Comparison of ENCODE assay signal across 20 cellular contexts in the genomic region with DNA sequence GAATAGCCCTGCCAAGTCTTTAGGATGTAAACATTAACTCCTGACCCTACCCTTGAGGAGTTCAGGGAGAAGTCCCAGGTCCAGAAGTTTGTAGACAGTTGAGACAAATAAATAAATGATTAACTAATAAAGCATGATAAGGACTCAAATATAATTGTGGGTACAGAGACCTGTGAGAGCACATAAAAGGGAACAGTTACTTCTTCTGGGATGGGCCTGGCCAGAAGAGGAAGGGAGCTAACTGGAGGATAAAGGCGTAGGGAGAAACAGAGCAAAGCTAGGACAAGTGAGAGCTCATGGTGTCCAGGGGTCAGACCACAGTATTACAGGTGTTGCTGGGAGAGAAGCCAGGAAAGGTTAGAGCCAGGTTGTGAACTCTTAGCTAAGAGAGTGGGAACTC. TPM values are rescaled to one million over a fixed set of nuclear protein-coding genes. Genes with fewer than 3 reads are reported as not detected.
DNase-seq lines count a peak whose midpoint lies in the region; ATAC-seq, FAIRE-seq and TF ChIP-seq lines count a peak whose summit lies in the region.
"Had no signal": no experiment of that assay in that cellular context is flagged by ENCODE, and none has a peak within 500 bp of the region (broad histone marks: within the 10 kb centered on the region; RNA-seq: fewer than 3 reads in every experiment).

No MANE protein-coding gene starts in this region.

- POLR2A ChIA-PET in HepG2 (lab: Yijun Ruan, JAX) (no interaction called here), HEK293T (lab: Yijun Ruan, JAX) (interaction anchor here (1.0 kb wide), 1 partner anchor 28 kb away, joined by 3 read pairs; no protein-coding TSS in a partner anchor)

- no peak overlapping the region for H3K23ac ChIP-seq in mesendoderm (ENCODE audit: low read length)

- H3K4me2 ChIP-seq in HepG2 (ENCODE audit: low read depth, low read length) (no peak overlapping the region), mesendoderm (ENCODE audit: low read length) (no peak overlapping the region)

- H4K5ac ChIP-seq in mesendoderm (ENCODE audit: low read length): no peak overlapping the region

- peaks cover 16% of the 10 kb centered on the region for H3K79me1 ChIP-seq in mesendoderm (ENCODE audit: low read length)

- 0 out of 2 replicates have a peak, but pooled peaks cover 4% of the 10 kb centered on the region for H4K20me1 ChIP-seq in HepG2 (ENCODE audit: insufficient read depth, low read length)

- ATAC-seq in HepG2 (no peak), body of pancreas (no peak), HG03378 (IDR thresholded peaks at IDR 0.05; ENCODE audit: unreplicated experiment) (no peak), HG02678 (IDR thresholded peaks at IDR 0.05; ENCODE audit: unreplicated experiment) (no peak)

- H3K79me2 ChIP-seq in HepG2 (ENCODE audit: insufficient read depth, low read length) (peaks cover 71% of the 10 kb centered on the region), mesendoderm (ENCODE audit: control insufficient read depth, insufficient read depth, low read length) (peaks cover 25% of the 10 kb centered on the region)

- TF ChIP-seq CTCF in liver (IDR thresholded peaks at IDR 0.05; ENCODE audit: low read depth, low read length, missing input control) (no peak), HepG2 (CRISPR knock-in tag; IDR thresholded peaks at IDR 0.05) (no peak), body of pancreas (IDR thresholded peaks at IDR 0.05) (no peak)

- H3K27ac ChIP-seq in liver (ENCODE audit: low read depth in 1 of 2, low read length in 2 of 2) (no peak overlapping the region), HepG2 (ENCODE audit: extremely low read length, insufficient read depth, low read length) (no peak overlapping the region), body of pancreas (peak overlapping the region in 1 of 4 donors; percentile 40), mesendoderm (ENCODE audit: low read depth, low read length) (no peak overlapping the region)
- H3K27ac ChIP-seq: C4-2B had no signal

- no peak overlapping the region for H3K4me3 ChIP-seq in liver (ENCODE audit: low read depth in 1 of 3, low read length in 3 of 3)
- no peak overlapping the region for H3K4me3 ChIP-seq in HepG2 (replicated peaks in 1 of 3; ENCODE audit: insufficient read depth in 1 of 3, low read depth in 2 of 3, low read length in 3 of 3)
- no peak overlapping the region for H3K4me3 ChIP-seq in body of pancreas
- H3K4me3 ChIP-seq in mesendoderm (ENCODE audit: low read length): no peak overlapping the region

- no peaks in the 10 kb centered on the region for H3K36me3 ChIP-seq in liver (ENCODE audit: control insufficient read depth in 4 of 4, insufficient read depth in 3 of 4, low read depth in 1 of 4, low read length in 3 of 4)
- no peaks in the 10 kb centered on the region; a peak in 2 of 5 replicates for H3K36me3 ChIP-seq in HepG2 (replicated peaks in 1 of 2; ENCODE audit: control insufficient read depth in 1 of 2, insufficient read depth in 2 of 2, low read length in 2 of 2)
- no peaks in the 10 kb centered on the region for H3K36me3 ChIP-seq in body of pancreas (replicated peaks in 1 of 2; ENCODE audit: insufficient read depth in 1 of 2, low read depth in 2 of 2)
- H3K36me3 ChIP-seq in mesendoderm (ENCODE audit: control insufficient read depth, insufficient read depth, low read length): no peaks in the 10 kb centered on the region

- CTCF ChIA-PET in HepG2 (lab: Yijun Ruan, JAX; ENCODE audit: low intra/inter-chr PET ratio, low total read pairs) (no interaction called here), HEK293T (lab: Yijun Ruan, JAX) (no interaction called here)

- intact Hi-C loops in HepG2 (cut with micrococcal nuclease; ENCODE audit: unreplicated experiment): no loop called here
- intact Hi-C loops in body of pancreas (cut with DNase I): no loop called here

- TF ChIP-seq RAD21 in liver (IDR thresholded peaks at IDR 0.05) (no peak), HepG2 (CRISPR knock-in tag; IDR thresholded peaks at IDR 0.05) (no peak)

- DNase-seq in HepG2 (ENCODE audit: low spot score) (no peak), body of pancreas (peak in 3 of 4 donors; percentile 16 to 44 (median 16)), mesendoderm (no peak), HEK293T (ENCODE audit: extremely low spot score) (no peak), superior temporal gyrus (ENCODE audit: extremely low spot score) (no peak)
- DNase-seq: DMS153, HFFc6, Kasumi-1, MV-4-11, NCI-H1417, NCI-H187 treated with DMSO at 0.1 percent for 48 hours, NCI-H526 treated with DMSO at 0.1 percent for 48 hours, SIG-M5 had no signal

- H3K56ac ChIP-seq in mesendoderm (ENCODE audit: low read length): no peak overlapping the region

- no peak overlapping the region for H2AK5ac ChIP-seq in mesendoderm (ENCODE audit: low read length)

- no peak overlapping the region for H3K18ac ChIP-seq in mesendoderm (ENCODE audit: low read length)

- no peak overlapping the region for H2BK5ac ChIP-seq in mesendoderm (ENCODE audit: low read length)

- TF ChIP-seq EP300 in HepG2 (IDR thresholded peaks at IDR 0.05; ENCODE audit: low read depth in 2 of 2, low read length in 2 of 2) (no peak), HepG2 (CRISPR knock-in tag; IDR thresholded peaks at IDR 0.05; ENCODE audit: borderline replicate concordance) (no peak)

- H3K27me3 ChIP-seq in liver (ENCODE audit: control insufficient read depth in 4 of 4, insufficient read depth in 4 of 4, low read length in 3 of 4): no peaks in the 10 kb centered on the region
- H3K27me3 ChIP-seq in HepG2 (ENCODE audit: control insufficient read depth in 1 of 2, insufficient read depth in 2 of 2, low read length in 2 of 2): no peaks in the 10 kb centered on the region; a peak in 1 of 5 replicates
- no peaks in the 10 kb centered on the region for H3K27me3 ChIP-seq in body of pancreas
- H3K27me3 ChIP-seq in mesendoderm (ENCODE audit: insufficient read depth, low read length, poor library complexity): no peaks in the 10 kb centered on the region

- no peaks in the 10 kb centered on the region for H3K9me3 ChIP-seq in liver (ENCODE audit: control insufficient read depth in 4 of 4, low read length in 3 of 4)
- H3K9me3 ChIP-seq in HepG2 (ENCODE audit: low read length): no peaks in the 10 kb centered on the region
- H3K9me3 ChIP-seq in body of pancreas: no peaks in the 10 kb centered on the region

- no peak overlapping the region for H2BK120ac ChIP-seq in mesendoderm (ENCODE audit: low read depth, low read length)

- H3K4me1 ChIP-seq in liver (ENCODE audit: control insufficient read depth in 4 of 4, insufficient read depth in 4 of 4, low read length in 3 of 4) (peaks cover 5 to 24% (median 12%) of the 10 kb centered on the region in 4 donors), HepG2 (ENCODE audit: insufficient read depth, low read length) (peaks cover 76% of the 10 kb centered on the region), body of pancreas (peaks cover 38% of the 10 kb centered on the region), mesendoderm (ENCODE audit: control insufficient read depth, low read depth, low read length) (peaks cover 4% of the 10 kb centered on the region)

- H3K4ac ChIP-seq in mesendoderm (ENCODE audit: low read depth, low read length): no peak overlapping the region

- no peak overlapping the region for H4K8ac ChIP-seq in mesendoderm (ENCODE audit: low read depth, low read length)

- in situ Hi-C loops in HepG2 (cut with HindIII; ENCODE audit: extremely low pct_ligation_motif_present, low pct_unique_long_range_greater_than_20kb): no loop called here

- H2BK15ac ChIP-seq in mesendoderm (replicated peaks; ENCODE audit: low read depth): no peak overlapping the region

- no peak overlapping the region for H3K9ac ChIP-seq in liver (ENCODE audit: low read depth in 1 of 2, low read length in 2 of 2)
- no peak overlapping the region for H3K9ac ChIP-seq in HepG2 (ENCODE audit: insufficient read depth, low read depth, low read length)
- peak overlapping the region; percentile 1 for H3K9ac ChIP-seq in mesendoderm (ENCODE audit: low read length)

- H2AFZ ChIP-seq in HepG2 (ENCODE audit: low read length): no peak overlapping the region

- FAIRE-seq in HepG2 (lab: Jason Lieb, UNC): no peak
- FAIRE-seq: A204.1, GM12892, H1 had no signal

- BruUV-seq in HepG2 (replicated peaks; lab: Mats Ljungman, UMichigan): no TSS peak

- TF ChIP-seq POLR2A in HepG2 (IDR thresholded peaks at IDR 0.05; ENCODE audit: insufficient read depth in 1 of 2, low read depth in 2 of 2, low read length in 2 of 2) (no peak), body of pancreas (IDR thresholded peaks at IDR 0.05) (no peak)

- 22% methylated on average over 1 of the region's 1 CpG for WGBS in liver
- 47% methylated on average over 1 of the region's 1 CpG for WGBS in HepG2 (ENCODE audit: low lambda C conversion rate)
- WGBS in body of pancreas, 2 donors: 57 to 68% methylated on average over 1 of the region's 1 CpG
- WGBS in mesendoderm (ENCODE audit: extremely low coverage, insufficient coverage, low lambda C conversion rate): no CpG with 5 or more reads among the region's 1 CpG

TF ChIP-seq in HEK293T, 16 proteins besides CTCF, POLR2A, EP300 and RAD21 (continues in another document):
- no peak for TF ChIP-seq NFRKB (IDR thresholded peaks at IDR 0.05)

RNA-seq across cellular contexts. Expression of gene LCLAT1, which starts 3.0 kb away (rescaled TPM):
- total RNA-seq in liver (10 to 100 TPM; 12.4 to 14.6 TPM), HepG2 (2016; rRNA removed; fragmentation: Illumina TruSeq; extraction: Trizol) (25.3 and 28.0 TPM in 2 replicates), body of pancreas (10 to 100 TPM; 13.7 to 19.4 TPM)
- polyA plus RNA-seq in liver (1 to 10 TPM; 2.4 to 9.1 TPM), HepG2 (2011; rRNA removed) (13.5 and 18.0 TPM in 2 replicates)
- total RNA-seq in HepG2 (2016; cell fraction: cytosol; rRNA removed; fragmentation: Illumina TruSeq; extraction: Trizol; ENCODE audit: low read depth): 80.7 and 82.8 TPM in 2 replicates
- total RNA-seq in HepG2 (2016; cell fraction: insoluble cytoplasmic fraction; rRNA removed; fragmentation: Illumina TruSeq; extraction: Trizol): 19.9 and 24.2 TPM in 2 replicates
- 18.5 and 22.8 TPM in 2 replicates for total RNA-seq in HepG2 (2016; cell fraction: membrane; rRNA removed; fragmentation: Illumina TruSeq; extraction: Trizol)
- 34.7 and 44.8 TPM in 2 replicates for total RNA-seq in HepG2 (2016; cell fraction: nucleus; rRNA removed; fragmentation: Illumina TruSeq; extraction: Trizol)
- 9.8 and 13.3 TPM in 2 replicates for polyA plus RNA-seq in HepG2 (2011; cell fraction: cytosol; rRNA removed)
- polyA plus RNA-seq in HepG2 (2011; cell fraction: nucleus; rRNA removed): 6.6 and 8.6 TPM in 2 replicates
- 6.9 and 8.2 TPM in 2 replicates for polyA plus RNA-seq in HepG2 (2012)
- 0.61 and 0.95 TPM in 2 replicates for polyA plus RNA-seq in HepG2 (2016; cell fraction: cytosol; fragmentation: Illumina TruSeq; extraction: Trizol; ENCODE audit: low read depth)
- 9.0 and 9.3 TPM in 2 replicates for polyA plus RNA-seq in HepG2 (2016; cell fraction: insoluble cytoplasmic fraction; fragmentation: Illumina TruSeq; extraction: Trizol; ENCODE audit: low read depth)
- polyA plus RNA-seq in HepG2 (2016; cell fraction: membrane; fragmentation: Illumina TruSeq; extraction: Trizol; ENCODE audit: low read depth): 1.7 and 2.1 TPM in 2 replicates
- polyA plus RNA-seq in HepG2 (2016; cell fraction: nucleus; fragmentation: Illumina TruSeq; extraction: Trizol; ENCODE audit: insufficient read depth, low read depth): 17.9 and 20.3 TPM in 2 replicates
- 32.9 and 35.0 TPM in 2 replicates for polyA minus RNA-seq in HepG2 (2011; rRNA and poly(A)+ RNA removed; ENCODE audit: low replicate concordance)
- polyA minus RNA-seq in HepG2 (2011; cell fraction: cytosol; rRNA and poly(A)+ RNA removed): 31.9 and 43.3 TPM in 2 replicates
- 48.0 and 49.5 TPM in 2 replicates for polyA minus RNA-seq in HepG2 (2011; cell fraction: nucleus; rRNA and poly(A)+ RNA removed)
- polyA plus RNA-seq in mesendoderm (2013, experiment 1 of 2): 9.6 TPM
- 9.2 TPM for polyA plus RNA-seq in mesendoderm (2013, experiment 2 of 2)

Comparison
In these comparisons a context has a peak if more than half of its experiments do, and no peak if none do; other contexts are left out.
1. DNase-seq: peak in body of pancreas (3 of 4); none in HepG2 (single experiment), mesendoderm (single experiment), HEK293T (single experiment) and superior temporal gyrus (single experiment).